Comparison of ENCODE assay signal across 28 cellular contexts in genomic region chr4:109675181-109675580, GRCh38. TPM values are rescaled to one million over a fixed set of nuclear protein-coding genes. Genes with fewer than 3 reads are reported as not detected.
A peak's percentile ranks its signal among the peaks of the same experiment; 100 is the strongest.
DNase-seq lines count a peak whose midpoint lies in the region; ATAC-seq and TF ChIP-seq lines count a peak whose summit lies in the region.
"Had no signal": no experiment of that assay in that cellular context is flagged by ENCODE, and none has a peak within 500 bp of the region (broad histone marks: within the 10 kb centered on the region; RNA-seq: fewer than 3 reads in every experiment).

No MANE protein-coding gene starts in this region.

- peak overlapping the region; percentile 19 for H3K27ac Mint-ChIP-seq in activated CD8-positive, alpha-beta T cell treated with anti-CD3 and anti-CD28 coated beads for 36 hours
- no peak overlapping the region for H3K27ac Mint-ChIP-seq in activated CD8-positive, alpha-beta T cell treated with anti-CD3 and anti-CD28 coated beads, Interleukin-2, amount 10 ng/mL, durations not matched to agents 7 days and 5 days
- peak overlapping the region; percentile 59 to 60 for H3K27ac Mint-ChIP-seq in T-cell
- H3K27ac Mint-ChIP-seq in stimulated activated memory B cell treated with anti-CD40 and anti-IgM and Interleukin-4, amounts not matched to agents 10 μg/mL and 1 μg/mL and 100 μg/mL, for 72 hours = no peak overlapping the region
- H3K27ac Mint-ChIP-seq: activated naive CD4-positive, alpha-beta T cell treated with anti-CD3 and anti-CD28 coated beads, Interleukin-2, amount 10 ng/mL, durations not matched to agents 7 days and 5 days; activated T-cell treated with anti-CD3 and anti-CD28 coated beads, Interleukin-2, amount 50 U/mL, for 72 hours had no signal

- CTCF ChIA-PET in activated CD8-positive, alpha-beta T cell treated with anti-CD3 and anti-CD28 coated beads for 36 hours (lab: Charles Lee) = no interaction called here
- CTCF ChIA-PET in activated CD8-positive, alpha-beta T cell treated with anti-CD3 and anti-CD28 coated beads, Interleukin-2, amount 10 ng/mL, durations not matched to agents 7 days and 5 days (lab: Charles Lee) = no interaction called here
- CTCF ChIA-PET in T-cell (lab: Charles Lee) = no interaction called here

- H3K27me3 Mint-ChIP-seq in activated CD8-positive, alpha-beta T cell treated with anti-CD3 and anti-CD28 coated beads for 36 hours = no peaks in the 10 kb centered on the region
- H3K27me3 Mint-ChIP-seq in activated CD8-positive, alpha-beta T cell treated with anti-CD3 and anti-CD28 coated beads, Interleukin-2, amount 10 ng/mL, durations not matched to agents 7 days and 5 days (ENCODE audit: low read depth) = no peaks in the 10 kb centered on the region
- H3K27me3 Mint-ChIP-seq in T-cell = no peaks in the 10 kb centered on the region
- no peaks in the 10 kb centered on the region for H3K27me3 Mint-ChIP-seq in stimulated activated memory B cell treated with anti-CD40 and anti-IgM and Interleukin-4, amounts not matched to agents 10 μg/mL and 1 μg/mL and 100 μg/mL, for 72 hours
- H3K27me3 Mint-ChIP-seq: activated naive CD4-positive, alpha-beta T cell treated with anti-CD3 and anti-CD28 coated beads, Interleukin-2, amount 10 ng/mL, durations not matched to agents 7 days and 5 days; naive thymus-derived CD8-positive, alpha-beta T cell had no signal

- ATAC-seq in activated CD8-positive, alpha-beta T cell treated with anti-CD3 and anti-CD28 coated beads for 36 hours = peak; percentile 32
- ATAC-seq in activated CD8-positive, alpha-beta T cell treated with anti-CD3 and anti-CD28 coated beads, Interleukin-2, amount 10 ng/mL, durations not matched to agents 7 days and 5 days = no peak
- ATAC-seq in GM19351 (IDR thresholded peaks at IDR 0.05; ENCODE audit: unreplicated experiment) (peak; percentile 61), T-cell (replicated peaks in 1 of 4) (no peak)
- ATAC-seq in stimulated activated memory B cell treated with anti-CD40 and anti-IgM and Interleukin-4, amounts not matched to agents 10 μg/mL and 1 μg/mL and 100 μg/mL, for 72 hours = peak; percentile 36
- ATAC-seq: HCT116; naive thymus-derived CD8-positive, alpha-beta T cell had no signal

- peaks cover 49% of the 10 kb centered on the region for H3K36me3 Mint-ChIP-seq in activated CD8-positive, alpha-beta T cell treated with anti-CD3 and anti-CD28 coated beads for 36 hours (ENCODE audit: low read depth)
- H3K36me3 Mint-ChIP-seq in activated CD8-positive, alpha-beta T cell treated with anti-CD3 and anti-CD28 coated beads, Interleukin-2, amount 10 ng/mL, durations not matched to agents 7 days and 5 days (ENCODE audit: low read depth) = peaks cover 55% of the 10 kb centered on the region
- H3K36me3 Mint-ChIP-seq in T-cell = peaks cover 33% of the 10 kb centered on the region
- H3K36me3 Mint-ChIP-seq in stimulated activated memory B cell treated with anti-CD40 and anti-IgM and Interleukin-4, amounts not matched to agents 10 μg/mL and 1 μg/mL and 100 μg/mL, for 72 hours = peaks cover 36% of the 10 kb centered on the region

- TF ChIP-seq CTCF in activated CD8-positive, alpha-beta T cell treated with anti-CD3 and anti-CD28 coated beads for 36 hours (IDR thresholded peaks at IDR 0.05) = no peak

- DNase-seq in activated CD8-positive, alpha-beta T cell treated with anti-CD3 and anti-CD28 coated beads for 36 hours = no peak
- DNase-seq in activated CD8-positive, alpha-beta T cell treated with anti-CD3 and anti-CD28 coated beads, Interleukin-2, amount 10 ng/mL, durations not matched to agents 7 days and 5 days = no peak
- DNase-seq in T-cell = no peak
- no peak for DNase-seq in DMS 273 treated with DMSO at 0.1 percent for 48 hours (lab: John Stamatoyannopoulos, UW)
- no peak for DNase-seq in activated effector memory CD4-positive, alpha-beta T cell treated with Interleukin-2 at 50 U/mL for 16 hours
- DNase-seq in NCI-H774 (lab: John Stamatoyannopoulos, UW) = no peak
- DNase-seq: activated CD4-positive, alpha-beta T cell treated with anti-CD3 and anti-CD28 coated beads for 4 hours; activated naive CD4-positive, alpha-beta T cell treated with anti-CD3 and anti-CD28 coated beads, Interleukin-2, amount 10 ng/mL, durations not matched to agents 7 days and 5 days; activated T-cell treated with anti-CD3 and anti-CD28 coated beads, Interleukin-2, amount 50 U/mL, for 72 hours; aorta; colonic mucosa; effector CD8-positive, alpha-beta T cell; glutamatergic neuron; islet precursor cell; Karpas-422; midbrain; naive thymus-derived CD8-positive, alpha-beta T cell; NCI-H1436; NCI-H2107; NCI-H446; occipital lobe; SK-N-SH; stimulated activated CD8-positive, alpha-beta memory T cell treated with anti-CD3 and anti-CD28 coated beads, Interleukin-4, amount 100 ng/mL, for 48 hours; substantia nigra; upper lobe of left lung had no signal

- H3K4me3 Mint-ChIP-seq in activated CD8-positive, alpha-beta T cell treated with anti-CD3 and anti-CD28 coated beads for 36 hours = no peak overlapping the region
- no peak overlapping the region for H3K4me3 Mint-ChIP-seq in activated CD8-positive, alpha-beta T cell treated with anti-CD3 and anti-CD28 coated beads, Interleukin-2, amount 10 ng/mL, durations not matched to agents 7 days and 5 days
- H3K4me3 Mint-ChIP-seq in T-cell = no peak overlapping the region
- H3K4me3 Mint-ChIP-seq in stimulated activated memory B cell treated with anti-CD40 and anti-IgM and Interleukin-4, amounts not matched to agents 10 μg/mL and 1 μg/mL and 100 μg/mL, for 72 hours = no peak overlapping the region
- H3K4me3 Mint-ChIP-seq: activated naive CD4-positive, alpha-beta T cell treated with anti-CD3 and anti-CD28 coated beads, Interleukin-2, amount 10 ng/mL, durations not matched to agents 7 days and 5 days; activated T-cell treated with anti-CD3 and anti-CD28 coated beads, Interleukin-2, amount 50 U/mL, for 72 hours; naive thymus-derived CD8-positive, alpha-beta T cell had no signal

- H3K9me3 Mint-ChIP-seq in activated CD8-positive, alpha-beta T cell treated with anti-CD3 and anti-CD28 coated beads for 36 hours = peaks cover 13% of the 10 kb centered on the region
- H3K9me3 Mint-ChIP-seq in activated CD8-positive, alpha-beta T cell treated with anti-CD3 and anti-CD28 coated beads, Interleukin-2, amount 10 ng/mL, durations not matched to agents 7 days and 5 days (ENCODE audit: insufficient read depth) = peaks cover 15% of the 10 kb centered on the region
- peaks cover 5 to 8% (median 6%) of the 10 kb centered on the region in 3 donors for H3K9me3 Mint-ChIP-seq in T-cell
- peaks cover 6% of the 10 kb centered on the region for H3K9me3 Mint-ChIP-seq in stimulated activated memory B cell treated with anti-CD40 and anti-IgM and Interleukin-4, amounts not matched to agents 10 μg/mL and 1 μg/mL and 100 μg/mL, for 72 hours

- POLR2A ChIA-PET in activated CD8-positive, alpha-beta T cell treated with anti-CD3 and anti-CD28 coated beads for 36 hours (lab: Charles Lee) = interaction anchor here (0.9 kb wide), 1 partner anchor 112 kb away, joined by 3 read pairs; no protein-coding TSS in a partner anchor
- POLR2A ChIA-PET in activated CD8-positive, alpha-beta T cell treated with anti-CD3 and anti-CD28 coated beads, Interleukin-2, amount 10 ng/mL, durations not matched to agents 7 days and 5 days (lab: Charles Lee) = no interaction called here
- POLR2A ChIA-PET in T-cell (lab: Charles Lee) = interaction anchor here in 1 of 2 donors (0.7 kb wide), 1 partner anchor 130 kb away, joined by 3 read pairs; no protein-coding TSS in a partner anchor

- peaks cover 32% of the 10 kb centered on the region for H3K4me1 Mint-ChIP-seq in activated CD8-positive, alpha-beta T cell treated with anti-CD3 and anti-CD28 coated beads for 36 hours (ENCODE audit: low read depth)
- no peaks in the 10 kb centered on the region for H3K4me1 Mint-ChIP-seq in activated CD8-positive, alpha-beta T cell treated with anti-CD3 and anti-CD28 coated beads, Interleukin-2, amount 10 ng/mL, durations not matched to agents 7 days and 5 days (ENCODE audit: low read depth)
- H3K4me1 Mint-ChIP-seq in T-cell = peaks cover 23 to 43% (median 34%) of the 10 kb centered on the region in 3 donors
- no peaks in the 10 kb centered on the region for H3K4me1 Mint-ChIP-seq in stimulated activated memory B cell treated with anti-CD40 and anti-IgM and Interleukin-4, amounts not matched to agents 10 μg/mL and 1 μg/mL and 100 μg/mL, for 72 hours
- H3K4me1 Mint-ChIP-seq: activated naive CD4-positive, alpha-beta T cell treated with anti-CD3 and anti-CD28 coated beads, Interleukin-2, amount 10 ng/mL, durations not matched to agents 7 days and 5 days had no signal

- intact Hi-C loops in activated CD8-positive, alpha-beta T cell treated with anti-CD3 and anti-CD28 coated beads for 36 hours (cut with micrococcal nuclease) = no loop called here

RNA-seq across cellular contexts. Expression of gene CASP6, which starts 28.1 kb away (rescaled TPM):
- 10 to 100 TPM; 19.1 to 28.3 TPM for total RNA-seq in activated CD8-positive, alpha-beta T cell treated with anti-CD3 and anti-CD28 coated beads for 36 hours
- 10 to 100 TPM; 24.1 to 25.5 TPM for total RNA-seq in activated CD8-positive, alpha-beta T cell treated with anti-CD3 and anti-CD28 coated beads, Interleukin-2, amount 10 ng/mL, durations not matched to agents 7 days and 5 days
- 10 to 100 TPM; 16.8 to 23.2 (median 18.3) TPM for total RNA-seq in T-cell

RNA-seq across cellular contexts. Expression of gene PLA2G12A, which starts 54.7 kb away (rescaled TPM):
- total RNA-seq in activated CD8-positive, alpha-beta T cell treated with anti-CD3 and anti-CD28 coated beads for 36 hours = 10 to 100 TPM; 32.0 to 35.6 TPM
- 10 to 100 TPM; 13.6 to 20.4 TPM for total RNA-seq in activated CD8-positive, alpha-beta T cell treated with anti-CD3 and anti-CD28 coated beads, Interleukin-2, amount 10 ng/mL, durations not matched to agents 7 days and 5 days
- total RNA-seq in T-cell = 10 to 100 TPM; 11.4 to 20.6 (median 18.1) TPM

Comparison
In these comparisons a context has a peak if more than half of its experiments do, and no peak if none do; other contexts are left out.
1. ATAC-seq: peak in activated CD8-positive, alpha-beta T cell treated with anti-CD3 and anti-CD28 coated beads for 36 hours (single experiment), GM19351 (single experiment) and stimulated activated memory B cell treated with anti-CD40 and anti-IgM and Interleukin-4, amounts not matched to agents 10 μg/mL and 1 μg/mL and 100 μg/mL, for 72 hours (single experiment); none in activated CD8-positive, alpha-beta T cell treated with anti-CD3 and anti-CD28 coated beads, Interleukin-2, amount 10 ng/mL, durations not matched to agents 7 days and 5 days (single experiment) and T-cell (0 of 4).
2. H3K27ac Mint-ChIP-seq: peak in activated CD8-positive, alpha-beta T cell treated with anti-CD3 and anti-CD28 coated beads for 36 hours (single experiment) and T-cell (2 of 2); none in activated CD8-positive, alpha-beta T cell treated with anti-CD3 and anti-CD28 coated beads, Interleukin-2, amount 10 ng/mL, durations not matched to agents 7 days and 5 days (single experiment) and stimulated activated memory B cell treated with anti-CD40 and anti-IgM and Interleukin-4, amounts not matched to agents 10 μg/mL and 1 μg/mL and 100 μg/mL, for 72 hours (single experiment).